ENCODE assay signal across 8 cellular contexts in genomic region chr12:53378705-53379388, GRCh38. TPM values are rescaled to one million over a fixed set of nuclear protein-coding genes. Genes with fewer than 3 reads are reported as not detected.
DNase-seq lines count a peak whose midpoint lies in the region; ATAC-seq and TF ChIP-seq lines count a peak whose summit lies in the region.

No MANE protein-coding gene starts in this region.

- H3K9me3 ChIP-seq in SJCRH30 (replicated peaks) = no peaks in the 10 kb centered on the region
- H3K9me3 ChIP-seq in iPS-15b (ENCODE audit: control insufficient read depth, insufficient read depth, low read length) = no peaks in the 10 kb centered on the region
- no peaks in the 10 kb centered on the region for H3K9me3 ChIP-seq in tibial nerve

- H3K4me3 ChIP-seq in SJCRH30 (peak overlapping the region; percentile 61), iPS-15b (ENCODE audit: low read depth, low read length) (peak overlapping the region; percentile 77), tibial nerve (peak overlapping the region; percentile 49 to 68 (median 50))

- H3K27me3 ChIP-seq in SJCRH30 = no peaks in the 10 kb centered on the region
- H3K27me3 ChIP-seq in iPS-15b (ENCODE audit: control insufficient read depth, insufficient read depth, low read length) = no peaks in the 10 kb centered on the region
- H3K27me3 ChIP-seq in tibial nerve = no peaks in the 10 kb centered on the region

- ATAC-seq in GM19463 (IDR thresholded peaks at IDR 0.05; ENCODE audit: unreplicated experiment) (no peak), HG03175 (IDR thresholded peaks at IDR 0.05; ENCODE audit: unreplicated experiment) (no peak)

- peaks cover 7% of the 10 kb centered on the region; the same call in 1 of the 2 replicates for H3K4me1 ChIP-seq in SJCRH30
- peaks cover 17% of the 10 kb centered on the region for H3K4me1 ChIP-seq in iPS-15b (ENCODE audit: control insufficient read depth, insufficient read depth, low read length)
- H3K4me1 ChIP-seq in tibial nerve = peaks cover 0 to 42% (median 31%) of the 10 kb centered on the region in 4 donors

- TF ChIP-seq EP300 in tibial nerve (IDR thresholded peaks at IDR 0.05) = no peak

- H3K9ac ChIP-seq in iPS-15b (ENCODE audit: low read depth, low read length) = peak overlapping the region; percentile 80

- no peak for TF ChIP-seq POLR2A in tibial nerve (IDR thresholded peaks at IDR 0.05)

- H3K36me3 ChIP-seq in SJCRH30 = peaks cover 25% of the 10 kb centered on the region
- H3K36me3 ChIP-seq in iPS-15b (ENCODE audit: control insufficient read depth, insufficient read depth, low read length) = peaks cover 19% of the 10 kb centered on the region
- peaks cover 0 to 23% (median 15%) of the 10 kb centered on the region in 3 donors for H3K36me3 ChIP-seq in tibial nerve

- 12 to 14% methylated on average over 23 of the region's 23 CpGs for WGBS in tibial nerve, 2 donors

- peak; percentile 33 for DNase-seq in SIG-M5 treated with dmso at 0.1 percent for 504 hours (lab: John Stamatoyannopoulos, UW; ENCODE audit: unreplicated experiment)
- DNase-seq in SIG-M5 (lab: John Stamatoyannopoulos, UW) = no peak
- DNase-seq in SJCRH30 = no peak
- no peak for DNase-seq in tibial nerve (ENCODE audit: low spot score in 2 of 2)
- no peak for DNase-seq in medulla oblongata (ENCODE audit: extremely low spot score)

- TF ChIP-seq CTCF in tibial nerve (IDR thresholded peaks at IDR 0.05) = no peak

- H3K27ac ChIP-seq in SJCRH30 (peak overlapping the region; percentile 86), tibial nerve (peak overlapping the region; percentile 90 to 98 (median 95))

RNA-seq across cellular contexts. Expression of gene SP1, which starts 1.1 kb away (rescaled TPM):
- 50.2 and 53.1 TPM in 2 replicates for total RNA-seq in SJCRH30 (2014; rRNA removed; shearing (Covaris generic))
- total RNA-seq in tibial nerve = 10 to 100 TPM; 45.3 to 81.5 (median 65.0) TPM

RNA-seq across cellular contexts. Expression of gene SP7, which starts 42.7 kb away (rescaled TPM):
- not detected in 2 replicates for total RNA-seq in SJCRH30 (2014; rRNA removed; shearing (Covaris generic))
- under 1 TPM in 1 of 4 donors, not detected in 3; 0.21 TPM for total RNA-seq in tibial nerve

RNA-seq across cellular contexts. Expression of gene AMHR2, which starts 44.8 kb away (rescaled TPM):
- 0.14 and 0.15 TPM in 2 replicates for total RNA-seq in SJCRH30 (2014; rRNA removed; shearing (Covaris generic))
- total RNA-seq in tibial nerve = not detected

RNA-seq across cellular contexts. Expression of gene AAAS, which starts 57.4 kb away (rescaled TPM):
- total RNA-seq in SJCRH30 (2014; rRNA removed; shearing (Covaris generic)) = 55.5 and 57.2 TPM in 2 replicates
- 10 to 100 TPM; 55.5 to 76.8 (median 64.5) TPM for total RNA-seq in tibial nerve
